ENCODE assay signal across 8 cellular contexts in the genomic region with DNA sequence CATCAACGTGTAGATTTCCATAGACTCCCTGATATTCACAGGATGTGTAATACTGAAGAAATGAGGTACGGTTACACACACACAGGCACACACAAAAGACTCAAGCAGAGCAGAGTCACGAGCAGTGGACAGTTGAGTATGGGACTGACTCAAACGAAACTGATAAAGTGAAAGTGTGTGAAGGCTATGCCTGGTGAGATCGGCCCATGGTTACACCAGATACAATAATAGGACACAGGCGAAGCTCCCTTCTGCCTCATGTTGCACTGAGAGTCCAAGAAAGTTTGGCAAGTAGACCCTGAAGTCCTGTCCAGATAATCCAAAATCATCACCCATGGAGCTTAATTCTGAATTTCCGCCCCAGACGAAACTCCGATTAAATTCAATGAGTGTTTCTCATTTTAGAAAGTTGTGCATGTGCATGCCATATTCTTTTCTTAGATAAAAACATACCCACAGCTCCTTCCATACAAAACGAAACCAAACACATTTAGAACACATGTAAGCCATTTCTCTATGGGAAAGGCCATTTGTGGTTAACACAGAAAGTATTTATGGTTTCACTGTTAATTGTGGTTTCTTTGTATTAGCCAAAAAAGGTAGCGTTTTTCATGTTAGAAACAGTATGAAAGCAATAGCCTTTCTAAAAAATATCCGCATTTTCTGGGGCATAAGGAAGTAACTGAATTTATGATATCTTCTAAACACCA.
A peak's percentile ranks its signal among the peaks of the same experiment; 100 is the strongest.
DNase-seq lines count a peak whose midpoint lies in the region; ATAC-seq and TF ChIP-seq lines count a peak whose summit lies in the region.

No MANE protein-coding gene starts in this region.

- ATAC-seq in GM21529 (IDR thresholded peaks at IDR 0.05; ENCODE audit: unreplicated experiment), result peak; percentile 93

- DNase-seq in GM10266 (ENCODE audit: extremely low spot score), result peak; percentile 31
- DNase-seq in Jurkat, Clone E6-1 (ENCODE audit: low read depth, low spot score), result peak; percentile 54
- no peak for DNase-seq in coronary artery (ENCODE audit: low spot score)
- no peak for DNase-seq in KBM-7
- DNase-seq in activated effector memory CD4-positive, alpha-beta T cell treated with anti-CD3 and anti-CD28 coated beads, Interleukin-2, amount 50 U/mL, for 16 hours, result no peak
- no peak for DNase-seq in adrenal gland
- no peak for DNase-seq in stimulated activated naive CD4-positive, alpha-beta T cell (lab: John Stamatoyannopoulos, UW)

- H3K9me3 ChIP-seq in adrenal gland (replicated peaks in 1 of 3), result no peaks in the 10 kb centered on the region

- no peaks in the 10 kb centered on the region for H3K36me3 ChIP-seq in adrenal gland (replicated peaks in 1 of 2)

- no peak for TF ChIP-seq POLR2A in adrenal gland (IDR thresholded peaks at IDR 0.05)

- TF ChIP-seq CTCF in GM10266 (IDR thresholded peaks at IDR 0.05; ENCODE audit: control insufficient read depth, insufficient read depth, low read depth, missing control alignments), result no peak
- TF ChIP-seq CTCF in coronary artery (IDR thresholded peaks at IDR 0.05), result no peak
- TF ChIP-seq CTCF in adrenal gland (IDR thresholded peaks at IDR 0.05), result no peak

- H3K27ac ChIP-seq in coronary artery (no peak overlapping the region), adrenal gland (no peak overlapping the region)

- WGBS in adrenal gland, 4 donors, result 70 to 75% (median 71%) methylated on average over 12 of the region's 12 CpGs

- H3K27me3 ChIP-seq in adrenal gland, result no peaks in the 10 kb centered on the region

- H3K4me3 ChIP-seq in Jurkat, Clone E6-1 (ENCODE audit: low read length), result peak overlapping the region; percentile 25
- H3K4me3 ChIP-seq in coronary artery (peak overlapping the region; percentile 0), adrenal gland (no peak overlapping the region)

- in situ Hi-C loops in KBM-7 (cut with MboI; ENCODE audit: low pct_unique_long_range_greater_than_20kb, low sequenced_read_pairs), result no loop called here

- intact Hi-C loops in adrenal gland (cut with DNase I), result no loop called here

- H3K4me1 ChIP-seq in adrenal gland (replicated peaks in 1 of 2), result no peaks in the 10 kb centered on the region

Comparison
In these comparisons a context has a peak if more than half of its experiments do, and no peak if none do; other contexts are left out.
1. DNase-seq: peak in GM10266 (single experiment) and Jurkat, Clone E6-1 (single experiment); none in coronary artery (single experiment), KBM-7 (single experiment), activated effector memory CD4-positive, alpha-beta T cell treated with anti-CD3 and anti-CD28 coated beads, Interleukin-2, amount 50 U/mL, for 16 hours (single experiment), adrenal gland (0 of 7) and stimulated activated naive CD4-positive, alpha-beta T cell (0 of 6).
2. H3K4me3 ChIP-seq: peak in Jurkat, Clone E6-1 (single experiment) and coronary artery (single experiment); none in adrenal gland (0 of 4).